Comparison of ENCODE assay signal across 5 cellular contexts in genomic region chr7:76981187-76981970, GRCh38. TPM values are rescaled to one million over a fixed set of nuclear protein-coding genes. Genes with fewer than 3 reads are reported as not detected.
"Had no signal": no experiment of that assay in that cellular context is flagged by ENCODE, and none has a peak within 500 bp of the region (broad histone marks: within the 10 kb centered on the region; RNA-seq: fewer than 3 reads in every experiment).

No MANE protein-coding gene starts in this region.

RNA-seq across cellular contexts. Expression of gene SPDYE17, which starts 50.8 kb away (rescaled TPM):
- total RNA-seq: HepG2, HT-29, HT1080, IMR-90, K562 had no signal
